ENCODE assay signal across 11 cellular contexts in the genomic region with DNA sequence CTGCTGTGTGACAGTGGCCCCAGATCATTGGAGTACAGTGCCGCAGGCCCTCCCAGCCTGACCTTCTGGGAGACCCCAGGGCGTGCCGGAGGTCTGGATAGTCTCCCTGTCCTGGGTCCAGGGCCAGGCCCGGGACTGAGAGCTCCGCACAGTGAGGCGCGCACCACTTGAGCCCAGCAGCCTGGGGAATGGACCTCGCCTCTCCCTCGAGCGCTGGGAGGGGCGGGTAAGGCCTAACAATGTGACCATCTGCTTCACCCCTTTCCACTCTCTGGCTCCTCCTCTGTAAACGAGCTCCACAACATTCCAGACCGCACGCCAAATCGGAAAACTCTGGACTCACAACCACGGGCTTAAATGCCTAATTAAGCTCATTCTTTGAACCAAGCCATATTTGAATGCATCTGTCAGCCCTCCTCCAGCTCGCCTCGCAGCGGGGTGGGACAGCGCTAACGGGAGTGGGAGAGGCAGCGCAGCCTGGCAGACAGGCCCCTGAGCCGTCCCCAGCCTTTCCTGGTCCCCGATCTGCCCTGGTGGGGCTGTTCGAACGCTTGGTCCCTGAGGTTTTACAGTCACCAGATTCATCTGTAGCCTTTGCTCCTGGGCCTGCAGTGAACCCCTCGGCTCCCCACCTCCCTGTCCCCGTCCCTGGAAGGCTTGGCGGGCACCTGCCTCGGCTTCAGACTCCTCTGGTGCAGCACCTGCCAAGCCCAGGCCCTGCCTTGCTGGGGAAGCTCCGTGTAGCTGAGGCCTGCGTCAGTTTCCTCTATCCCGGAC.
DNase-seq lines count a peak whose midpoint lies in the region; ATAC-seq and TF ChIP-seq lines count a peak whose summit lies in the region.
"Had no signal": no experiment of that assay in that cellular context is flagged by ENCODE, and none has a peak within 500 bp of the region (broad histone marks: within the 10 kb centered on the region; RNA-seq: fewer than 3 reads in every experiment).

No MANE protein-coding gene starts in this region.

- H3K4me1 ChIP-seq in gastrocnemius medialis: no peaks in the 10 kb centered on the region

- peaks cover 56% of the 10 kb centered on the region for H3K4me1 Mint-ChIP-seq in nephron
- H3K4me1 Mint-ChIP-seq in activated naive CD4-positive, alpha-beta T cell treated with anti-CD3 and anti-CD28 coated beads for 36 hours (ENCODE audit: low read depth): no peaks in the 10 kb centered on the region
- H3K4me1 Mint-ChIP-seq: B cell had no signal

- CTCF ChIA-PET in activated naive CD4-positive, alpha-beta T cell treated with anti-CD3 and anti-CD28 coated beads for 36 hours (lab: Charles Lee): no interaction called here

- H3K27ac ChIP-seq in cingulate gyrus (ENCODE audit: low read depth, low read length) (peak overlapping the region; percentile 72), gastrocnemius medialis (no peak overlapping the region)

- peaks cover 0 to 4% (median 2%) of the 10 kb centered on the region in 3 donors for H3K27me3 ChIP-seq in gastrocnemius medialis

- no peak overlapping the region for H3K4me3 ChIP-seq in gastrocnemius medialis

- DNase-seq in DMS 273 treated with DMSO at 0.1 percent for 48 hours (lab: John Stamatoyannopoulos, UW) (peak; percentile 94), NCI-H187 (lab: John Stamatoyannopoulos, UW) (peak; percentile 88 to 91), gastrocnemius medialis (no peak), SKM-1 treated with dmso at 0.1 percent for 144 hours (lab: John Stamatoyannopoulos, UW; ENCODE audit: unreplicated experiment) (no peak)
- no peak for DNase-seq in activated naive CD4-positive, alpha-beta T cell treated with anti-CD3 and anti-CD28 coated beads for 36 hours
- no peak for DNase-seq in activated CD4-positive, alpha-beta T cell treated with anti-CD3 and anti-CD28 coated beads for 1 hour
- DNase-seq: dermis blood vessel endothelial cell, RPMI8226 had no signal

- ATAC-seq in gastrocnemius medialis: no peak

- H3K9me3 Mint-ChIP-seq in nephron: no peaks in the 10 kb centered on the region
- no peaks in the 10 kb centered on the region for H3K9me3 Mint-ChIP-seq in activated naive CD4-positive, alpha-beta T cell treated with anti-CD3 and anti-CD28 coated beads for 36 hours

- H3K9me3 ChIP-seq in gastrocnemius medialis: no peaks in the 10 kb centered on the region

- H3K27me3 Mint-ChIP-seq in nephron (ENCODE audit: low read depth): peaks cover 31% of the 10 kb centered on the region
- peaks cover 2% of the 10 kb centered on the region for H3K27me3 Mint-ChIP-seq in activated naive CD4-positive, alpha-beta T cell treated with anti-CD3 and anti-CD28 coated beads for 36 hours (ENCODE audit: low read depth)

- no peaks in the 10 kb centered on the region for H3K36me3 Mint-ChIP-seq in nephron (ENCODE audit: low read depth)
- no peaks in the 10 kb centered on the region for H3K36me3 Mint-ChIP-seq in activated naive CD4-positive, alpha-beta T cell treated with anti-CD3 and anti-CD28 coated beads for 36 hours (ENCODE audit: low read depth)

- H3K36me3 ChIP-seq in gastrocnemius medialis: no peaks in the 10 kb centered on the region

- in situ Hi-C loops in gastrocnemius medialis (cut with MboI; ENCODE audit: low sequenced_read_pairs in 4 of 4): no loop called here

- intact Hi-C loops in gastrocnemius medialis (cut with DNase I; ENCODE audit: low total_unique reads): no loop called here
- intact Hi-C loops in activated naive CD4-positive, alpha-beta T cell treated with anti-CD3 and anti-CD28 coated beads for 36 hours (cut with micrococcal nuclease): no loop called here

- peak overlapping the region in 2 of 3 experiments; percentile 13 to 24 for H3K4me3 Mint-ChIP-seq in nephron
- no peak overlapping the region for H3K4me3 Mint-ChIP-seq in activated naive CD4-positive, alpha-beta T cell treated with anti-CD3 and anti-CD28 coated beads for 36 hours
- H3K4me3 Mint-ChIP-seq: B cell had no signal

- peak overlapping the region in 2 of 3 experiments; percentile 86 to 94 for H3K27ac Mint-ChIP-seq in nephron
- no peak overlapping the region for H3K27ac Mint-ChIP-seq in activated naive CD4-positive, alpha-beta T cell treated with anti-CD3 and anti-CD28 coated beads for 36 hours
- H3K27ac Mint-ChIP-seq: B cell had no signal

- TF ChIP-seq CTCF in nephron (IDR thresholded peaks at IDR 0.05; ENCODE audit: unreplicated experiment in 3 of 3): no peak
- TF ChIP-seq CTCF in gastrocnemius medialis (IDR thresholded peaks at IDR 0.05 in 4 of 5, conservative IDR thresholded peaks at IDR 0.05 in 1 of 5): no peak

- TF ChIP-seq POLR2A in gastrocnemius medialis (IDR thresholded peaks at IDR 0.05): no peak

Comparison
In these comparisons a context has a peak if more than half of its experiments do, and no peak if none do; other contexts are left out.
1. DNase-seq: peak in DMS 273 treated with DMSO at 0.1 percent for 48 hours (single experiment) and NCI-H187 (2 of 2); none in gastrocnemius medialis (0 of 2), SKM-1 treated with dmso at 0.1 percent for 144 hours (single experiment), activated naive CD4-positive, alpha-beta T cell treated with anti-CD3 and anti-CD28 coated beads for 36 hours (single experiment) and activated CD4-positive, alpha-beta T cell treated with anti-CD3 and anti-CD28 coated beads for 1 hour (single experiment).